ENCODE assay signal across 8 cellular contexts in the genomic region with DNA sequence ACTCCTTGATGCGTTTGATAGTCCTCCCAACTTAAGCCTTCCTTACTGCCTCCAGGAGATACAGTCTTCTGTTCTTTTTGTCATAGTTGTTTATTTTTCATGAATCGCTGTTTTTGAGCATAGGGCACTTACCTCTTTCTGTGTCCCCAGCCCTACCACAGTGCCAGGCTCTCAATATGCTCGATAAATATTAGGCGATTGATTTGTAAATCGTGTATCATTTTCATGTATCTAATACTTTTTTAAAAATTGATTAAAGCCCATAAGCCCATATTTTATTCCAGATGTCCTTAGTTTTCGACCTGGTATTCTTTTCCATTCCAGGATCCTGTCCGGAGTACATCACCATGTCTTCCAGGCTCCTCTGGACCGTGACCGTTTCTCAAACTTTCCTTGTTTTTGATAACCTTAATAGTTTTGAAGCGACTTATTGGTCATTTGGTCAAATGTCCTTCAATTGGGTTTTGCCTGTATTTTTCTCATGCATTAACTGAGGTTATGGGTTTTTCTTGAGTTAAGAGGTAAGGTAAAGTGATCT. TPM values are rescaled to one million over a fixed set of nuclear protein-coding genes. Genes with fewer than 3 reads are reported as not detected.
DNase-seq lines count a peak whose midpoint lies in the region; ATAC-seq and TF ChIP-seq lines count a peak whose summit lies in the region.

No MANE protein-coding gene starts in this region.

- intact Hi-C loops in right cardiac atrium (cut with DNase I), result no loop called here

- H3K4me1 ChIP-seq in right cardiac atrium (ENCODE audit: control insufficient read depth, insufficient read depth, low read length), result no peaks in the 10 kb centered on the region

- H3K27me3 Mint-ChIP-seq in stimulated activated naive CD8-positive, alpha-beta T cell treated with anti-CD3 and anti-CD28 coated beads, Interleukin-15, amount 100 ng/mL, for 72 hours, result peaks cover 35% of the 10 kb centered on the region

- peak overlapping the region; percentile 72 for H3K4me3 ChIP-seq in right cardiac atrium (ENCODE audit: low read length)

- 54% methylated on average over 10 of the region's 10 CpGs for WGBS in right cardiac atrium

- H3K9me3 Mint-ChIP-seq in stimulated activated naive CD8-positive, alpha-beta T cell treated with anti-CD3 and anti-CD28 coated beads, Interleukin-15, amount 100 ng/mL, for 72 hours, result no peaks in the 10 kb centered on the region

- no peaks in the 10 kb centered on the region for H3K27me3 ChIP-seq in right cardiac atrium (ENCODE audit: control insufficient read depth, insufficient read depth)

- ATAC-seq in HG02852 (IDR thresholded peaks at IDR 0.05; ENCODE audit: unreplicated experiment) (peak; percentile 29), SK-N-SH treated with all-trans-retinoic acid at 6 μM for 48 hours (peak; percentile 49), right cardiac atrium (peak in 1 of 2 donors; percentile 12)
- peak; percentile 52 for ATAC-seq in stimulated activated naive CD8-positive, alpha-beta T cell treated with anti-CD3 and anti-CD28 coated beads, Interleukin-15, amount 100 ng/mL, for 72 hours

- H3K27ac Mint-ChIP-seq in stimulated activated naive CD8-positive, alpha-beta T cell treated with anti-CD3 and anti-CD28 coated beads, Interleukin-15, amount 100 ng/mL, for 72 hours, result peak overlapping the region; percentile 100

- H3K9me3 ChIP-seq in right cardiac atrium (ENCODE audit: control insufficient read depth, low read length), result no peaks in the 10 kb centered on the region

- H3K4me1 Mint-ChIP-seq in stimulated activated naive CD8-positive, alpha-beta T cell treated with anti-CD3 and anti-CD28 coated beads, Interleukin-15, amount 100 ng/mL, for 72 hours, result peaks cover 29% of the 10 kb centered on the region

- H3K27ac ChIP-seq in right cardiac atrium (ENCODE audit: low read length), result peak overlapping the region; percentile 95

- peak overlapping the region; percentile 92 to 100 for H3K4me3 Mint-ChIP-seq in stimulated activated naive CD8-positive, alpha-beta T cell treated with anti-CD3 and anti-CD28 coated beads, Interleukin-15, amount 100 ng/mL, for 72 hours

- DNase-seq in NCI-H2196 (lab: John Stamatoyannopoulos, UW; ENCODE audit: unreplicated experiment) (peak; percentile 26), NCI-H2196 treated with DMSO at 0.1 percent for 48 hours (lab: John Stamatoyannopoulos, UW; ENCODE audit: unreplicated experiment) (no peak), right cardiac atrium (no peak), T-helper 9 cell (no peak), hippocampal formation (lab: John Stamatoyannopoulos, UW) (no peak)
- DNase-seq in stimulated activated naive CD8-positive, alpha-beta T cell treated with anti-CD3 and anti-CD28 coated beads, Interleukin-15, amount 100 ng/mL, for 72 hours, result no peak

TF ChIP-seq in SK-N-SH treated with all-trans-retinoic acid at 6 μM for 48 hours, 23 proteins besides CTCF, POLR2A, EP300 and RAD21:
- TF ChIP-seq ZC3H10 (CRISPR knock-in tag; IDR thresholded peaks at IDR 0.05) (no peak), RARB (CRISPR knock-in tag; IDR thresholded peaks at IDR 0.05) (no peak), ISL1 (CRISPR knock-in tag; IDR thresholded peaks at IDR 0.05) (no peak), OSR1 (CRISPR knock-in tag; IDR thresholded peaks at IDR 0.05) (no peak), ZFP30 (CRISPR knock-in tag; IDR thresholded peaks at IDR 0.05) (no peak)
- TF ChIP-seq, protein P1, sequence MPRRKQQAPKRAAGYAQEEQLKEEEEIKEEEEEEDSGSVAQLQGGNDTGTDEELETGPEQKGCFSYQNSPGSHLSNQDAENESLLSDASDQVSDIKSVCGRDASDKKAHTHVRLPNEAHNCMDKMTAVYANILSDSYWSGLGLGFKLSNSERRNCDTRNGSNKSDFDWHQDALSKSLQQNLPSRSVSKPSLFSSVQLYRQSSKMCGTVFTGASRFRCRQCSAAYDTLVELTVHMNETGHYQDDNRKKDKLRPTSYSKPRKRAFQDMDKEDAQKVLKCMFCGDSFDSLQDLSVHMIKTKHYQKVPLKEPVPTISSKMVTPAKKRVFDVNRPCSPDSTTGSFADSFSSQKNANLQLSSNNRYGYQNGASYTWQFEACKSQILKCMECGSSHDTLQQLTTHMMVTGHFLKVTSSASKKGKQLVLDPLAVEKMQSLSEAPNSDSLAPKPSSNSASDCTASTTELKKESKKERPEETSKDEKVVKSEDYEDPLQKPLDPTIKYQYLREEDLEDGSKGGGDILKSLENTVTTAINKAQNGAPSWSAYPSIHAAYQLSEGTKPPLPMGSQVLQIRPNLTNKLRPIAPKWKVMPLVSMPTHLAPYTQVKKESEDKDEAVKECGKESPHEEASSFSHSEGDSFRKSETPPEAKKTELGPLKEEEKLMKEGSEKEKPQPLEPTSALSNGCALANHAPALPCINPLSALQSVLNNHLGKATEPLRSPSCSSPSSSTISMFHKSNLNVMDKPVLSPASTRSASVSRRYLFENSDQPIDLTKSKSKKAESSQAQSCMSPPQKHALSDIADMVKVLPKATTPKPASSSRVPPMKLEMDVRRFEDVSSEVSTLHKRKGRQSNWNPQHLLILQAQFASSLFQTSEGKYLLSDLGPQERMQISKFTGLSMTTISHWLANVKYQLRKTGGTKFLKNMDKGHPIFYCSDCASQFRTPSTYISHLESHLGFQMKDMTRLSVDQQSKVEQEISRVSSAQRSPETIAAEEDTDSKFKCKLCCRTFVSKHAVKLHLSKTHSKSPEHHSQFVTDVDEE (CRISPR knock-in tag; IDR thresholded peaks at IDR 0.05), result no peak
- TF ChIP-seq, protein P2, sequence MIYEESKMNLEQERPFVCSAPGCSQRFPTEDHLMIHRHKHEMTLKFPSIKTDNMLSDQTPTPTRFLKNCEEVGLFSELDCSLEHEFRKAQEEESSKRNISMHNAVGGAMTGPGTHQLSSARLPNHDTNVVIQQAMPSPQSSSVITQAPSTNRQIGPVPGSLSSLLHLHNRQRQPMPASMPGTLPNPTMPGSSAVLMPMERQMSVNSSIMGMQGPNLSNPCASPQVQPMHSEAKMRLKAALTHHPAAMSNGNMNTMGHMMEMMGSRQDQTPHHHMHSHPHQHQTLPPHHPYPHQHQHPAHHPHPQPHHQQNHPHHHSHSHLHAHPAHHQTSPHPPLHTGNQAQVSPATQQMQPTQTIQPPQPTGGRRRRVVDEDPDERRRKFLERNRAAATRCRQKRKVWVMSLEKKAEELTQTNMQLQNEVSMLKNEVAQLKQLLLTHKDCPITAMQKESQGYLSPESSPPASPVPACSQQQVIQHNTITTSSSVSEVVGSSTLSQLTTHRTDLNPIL (CRISPR knock-in tag; IDR thresholded peaks at IDR 0.05; ENCODE audit: low read depth), result no peak
- TF ChIP-seq, protein P3, sequence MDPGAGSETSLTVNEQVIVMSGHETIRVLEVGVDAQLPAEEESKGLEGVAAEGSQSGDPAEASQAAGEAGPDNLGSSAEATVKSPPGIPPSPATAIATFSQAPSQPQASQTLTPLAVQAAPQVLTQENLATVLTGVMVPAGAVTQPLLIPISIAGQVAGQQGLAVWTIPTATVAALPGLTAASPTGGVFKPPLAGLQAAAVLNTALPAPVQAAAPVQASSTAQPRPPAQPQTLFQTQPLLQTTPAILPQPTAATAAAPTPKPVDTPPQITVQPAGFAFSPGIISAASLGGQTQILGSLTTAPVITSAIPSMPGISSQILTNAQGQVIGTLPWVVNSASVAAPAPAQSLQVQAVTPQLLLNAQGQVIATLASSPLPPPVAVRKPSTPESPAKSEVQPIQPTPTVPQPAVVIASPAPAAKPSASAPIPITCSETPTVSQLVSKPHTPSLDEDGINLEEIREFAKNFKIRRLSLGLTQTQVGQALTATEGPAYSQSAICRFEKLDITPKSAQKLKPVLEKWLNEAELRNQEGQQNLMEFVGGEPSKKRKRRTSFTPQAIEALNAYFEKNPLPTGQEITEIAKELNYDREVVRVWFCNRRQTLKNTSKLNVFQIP (CRISPR knock-in tag; IDR thresholded peaks at IDR 0.05; ENCODE audit: borderline replicate concordance, low read depth), result no peak

RNA-seq across cellular contexts. Expression of a gene that starts 0.4 kb away (rescaled TPM):
- 100 to 1,000 TPM in 1 of 4 donors, 10 to 100 TPM in 3; 81.0 to 106 (median 93.9) TPM for total RNA-seq in right cardiac atrium
- 80.4 TPM for polyA plus RNA-seq in right cardiac atrium
